Comparison of ENCODE assay signal across 1 cellular context in the genomic region with DNA sequence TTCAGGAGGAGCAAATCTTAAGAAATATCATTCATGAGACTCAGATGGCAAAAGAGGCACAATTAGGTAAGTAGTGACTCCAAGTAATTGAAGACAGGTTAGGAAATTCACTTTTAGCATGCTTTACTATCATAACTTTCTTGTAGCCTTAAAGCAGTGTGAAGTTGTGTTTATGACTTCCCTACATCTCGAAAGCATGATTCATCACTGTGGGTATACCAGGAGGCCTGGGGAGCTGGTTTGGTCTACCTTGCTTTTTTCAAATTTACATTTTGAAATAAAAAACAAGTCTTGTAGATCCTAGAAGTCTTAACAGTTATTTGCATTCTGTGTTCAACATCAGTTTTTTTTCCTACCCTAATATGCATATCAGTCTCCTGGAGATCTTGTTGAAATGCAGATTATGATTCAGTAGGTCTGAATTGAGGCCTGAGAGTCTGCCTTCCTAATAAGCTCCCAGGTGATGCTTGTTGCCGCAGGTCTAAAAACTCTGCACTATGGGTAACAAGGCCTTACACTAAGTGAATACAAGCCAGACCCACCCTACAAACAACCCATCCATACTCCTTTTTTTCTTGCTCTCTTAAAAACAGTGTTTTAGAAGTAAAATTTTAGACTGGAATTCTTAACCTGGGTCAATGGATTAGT.
TF ChIP-seq lines count a peak whose summit lies in the region.

No MANE protein-coding gene starts in this region.

TF ChIP-seq in IMR-90, 13 proteins besides CTCF, POLR2A, EP300 and RAD21:
- TF ChIP-seq MXI1 (IDR thresholded peaks at IDR 0.05; ENCODE audit: borderline replicate concordance, low read depth, low read length) (no peak), BHLHE40 (IDR thresholded peaks at IDR 0.05; ENCODE audit: low read depth, low read length) (no peak), MAZ (IDR thresholded peaks at IDR 0.05; ENCODE audit: borderline replicate concordance, low read depth, low read length) (no peak), RCOR1 (IDR thresholded peaks at IDR 0.05; ENCODE audit: insufficient replicate concordance, low read length) (no peak), NFE2L2 (IDR thresholded peaks at IDR 0.05; ENCODE audit: low read depth, low read length) (no peak), FOS (IDR thresholded peaks at IDR 0.05; ENCODE audit: low read depth, low read length) (no peak), CHD1 (IDR thresholded peaks at IDR 0.05; ENCODE audit: low read depth, low read length) (no peak), MAFK (IDR thresholded peaks at IDR 0.05; ENCODE audit: low read depth, low read length) (no peak), ELK1 (IDR thresholded peaks at IDR 0.05; ENCODE audit: borderline replicate concordance, low read depth, low read length) (no peak)
- TF ChIP-seq, protein P1, sequence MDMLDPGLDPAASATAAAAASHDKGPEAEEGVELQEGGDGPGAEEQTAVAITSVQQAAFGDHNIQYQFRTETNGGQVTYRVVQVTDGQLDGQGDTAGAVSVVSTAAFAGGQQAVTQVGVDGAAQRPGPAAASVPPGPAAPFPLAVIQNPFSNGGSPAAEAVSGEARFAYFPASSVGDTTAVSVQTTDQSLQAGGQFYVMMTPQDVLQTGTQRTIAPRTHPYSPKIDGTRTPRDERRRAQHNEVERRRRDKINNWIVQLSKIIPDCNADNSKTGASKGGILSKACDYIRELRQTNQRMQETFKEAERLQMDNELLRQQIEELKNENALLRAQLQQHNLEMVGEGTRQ (IDR thresholded peaks at IDR 0.05; ENCODE audit: low read depth, low read length), result no peak
